ENCODE assay signal across 13 cellular contexts in the genomic region with DNA sequence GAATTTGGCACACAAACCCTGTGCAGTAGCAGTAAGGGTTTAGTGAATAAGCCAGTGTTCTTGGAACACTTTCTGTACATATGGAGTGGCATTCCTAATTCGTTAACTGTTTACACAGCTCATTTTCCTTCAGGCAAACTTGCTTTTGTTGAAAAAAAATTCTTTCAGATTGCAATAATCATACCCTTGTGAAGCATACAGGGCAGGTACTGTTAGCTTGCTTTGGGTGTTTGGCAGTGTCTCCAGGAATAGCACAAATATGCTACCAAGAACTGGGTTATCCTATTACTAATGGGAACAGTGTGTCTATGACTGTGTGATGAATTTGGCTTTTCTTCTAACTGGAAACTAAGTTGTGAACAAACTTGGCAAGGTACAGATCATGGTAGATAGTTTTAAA. TPM values are rescaled to one million over a fixed set of nuclear protein-coding genes. Genes with fewer than 3 reads are reported as not detected.
A peak's percentile ranks its signal among the peaks of the same experiment; 100 is the strongest.
DNase-seq lines count a peak whose midpoint lies in the region; ATAC-seq and TF ChIP-seq lines count a peak whose summit lies in the region.
"Had no signal": no experiment of that assay in that cellular context is flagged by ENCODE, and none has a peak within 500 bp of the region (broad histone marks: within the 10 kb centered on the region; RNA-seq: fewer than 3 reads in every experiment).

No MANE protein-coding gene starts in this region.

- peaks cover 2% of the 10 kb centered on the region for H3K79me1 ChIP-seq in trophoblast cell (ENCODE audit: low read length)

- H3K9me3 Mint-ChIP-seq in CD4-positive, CD25-positive, alpha-beta regulatory T cell, result peaks cover 0 to 2% (median 0%) of the 10 kb centered on the region in 7 donors
- H3K9me3 Mint-ChIP-seq in T-cell, result no peaks in the 10 kb centered on the region

- no peak overlapping the region for H2BK120ac ChIP-seq in trophoblast cell (ENCODE audit: insufficient read depth, low read length, poor library complexity)

- H3K4ac ChIP-seq in trophoblast cell (ENCODE audit: low read depth, low read length), result peak overlapping the region; percentile 25

- H4K8ac ChIP-seq in trophoblast cell (ENCODE audit: low read depth, low read length), result no peak overlapping the region

- no peak for ATAC-seq in CD4-positive, CD25-positive, alpha-beta regulatory T cell (ENCODE audit: low read depth in 2 of 2)
- ATAC-seq in T-cell (replicated peaks in 1 of 4), result no peak
- ATAC-seq in HG03460 (IDR thresholded peaks at IDR 0.05; ENCODE audit: unreplicated experiment), result no peak

- no peak overlapping the region for H3K14ac ChIP-seq in trophoblast cell (ENCODE audit: low read length)

- whole genome bisulfite sequencing in trophoblast cell (ENCODE audit: extremely low coverage, insufficient coverage, insufficient read length), result no CpG with 5 or more reads among the region's 1 CpG

- H4K12ac ChIP-seq in trophoblast cell (ENCODE audit: low read depth, low read length), result no peak overlapping the region

- H3K23ac ChIP-seq in trophoblast cell (ENCODE audit: low read length), result no peak overlapping the region

- CTCF ChIA-PET in T-cell (lab: Charles Lee), result interaction anchor here (1.0 to 1.5 kb wide), 3 partner anchors 11 to 14 kb away, joined by 3 to 5 read pairs (median 5); no protein-coding TSS in a partner anchor

- peaks cover 43% of the 10 kb centered on the region for H3K36me3 Mint-ChIP-seq in CD4-positive, CD25-positive, alpha-beta regulatory T cell
- peaks cover 43% of the 10 kb centered on the region for H3K36me3 Mint-ChIP-seq in T-cell

- no peak overlapping the region for H2AK5ac ChIP-seq in trophoblast cell (ENCODE audit: low read length)

- no peak for DNase-seq in CD4-positive, CD25-positive, alpha-beta regulatory T cell
- no peak for DNase-seq in T-cell
- DNase-seq in epithelial cell of esophagus (ENCODE audit: low read depth), result peak; percentile 71
- no peak for DNase-seq in trophoblast cell
- DNase-seq in RPMI8226, result no peak
- no peak for DNase-seq in SIG-M5 (lab: John Stamatoyannopoulos, UW)
- DNase-seq in GM19238 (ENCODE audit: insufficient read length, low spot score), result no peak
- DNase-seq: activated CD4-positive, alpha-beta T cell treated with anti-CD3 and anti-CD28 coated beads for 48 hours; activated naive CD4-positive, alpha-beta T cell treated with anti-CD3 and anti-CD28 coated beads, Interleukin-2, amount 10 ng/mL, durations not matched to agents 7 days and 5 days; MM.1S had no signal

- no peak overlapping the region for H2AFZ ChIP-seq in trophoblast cell (ENCODE audit: insufficient read depth, low read length, poor library complexity)

- H3K36me3 ChIP-seq in CD4-positive, CD25-positive, alpha-beta regulatory T cell (ENCODE audit: control insufficient read depth, insufficient read depth, low read length), result peaks cover 40% of the 10 kb centered on the region
- H3K36me3 ChIP-seq in trophoblast cell (ENCODE audit: control insufficient read depth in 1 of 2, insufficient read depth in 2 of 2, low read length in 2 of 2), result peaks cover 0 to 11% of the 10 kb centered on the region in 2 experiments

- H2BK5ac ChIP-seq in trophoblast cell (ENCODE audit: low read depth, low read length, poor library complexity), result no peak overlapping the region

- no peak overlapping the region for H3K4me3 ChIP-seq in CD4-positive, CD25-positive, alpha-beta regulatory T cell (ENCODE audit: low read depth, low read length)
- H3K4me3 ChIP-seq in epithelial cell of esophagus (ENCODE audit: low read length) (no peak overlapping the region), trophoblast cell (ENCODE audit: low read depth, low read length) (no peak overlapping the region)
- H3K4me3 ChIP-seq: SK-N-MC had no signal

- no peak overlapping the region for H3K18ac ChIP-seq in trophoblast cell (ENCODE audit: low read length)

- H3K27me3 ChIP-seq in CD4-positive, CD25-positive, alpha-beta regulatory T cell (ENCODE audit: control insufficient read depth, insufficient read depth, low read length), result no peaks in the 10 kb centered on the region
- no peaks in the 10 kb centered on the region for H3K27me3 ChIP-seq in trophoblast cell (ENCODE audit: insufficient read depth, low read length)

- peaks cover 4% of the 10 kb centered on the region for H3K4me1 ChIP-seq in CD4-positive, CD25-positive, alpha-beta regulatory T cell (ENCODE audit: control insufficient read depth, insufficient read depth, low read length, poor library complexity, severe bottlenecking)
- H3K4me1 ChIP-seq in trophoblast cell (ENCODE audit: control insufficient read depth in 1 of 2, insufficient read depth in 2 of 2, low read length in 2 of 2), result peaks cover 0 to 11% of the 10 kb centered on the region in 2 experiments

- peaks cover 33 to 72% (median 45%) of the 10 kb centered on the region in 4 donors for H3K4me1 Mint-ChIP-seq in CD4-positive, CD25-positive, alpha-beta regulatory T cell
- H3K4me1 Mint-ChIP-seq in T-cell, result peaks cover 52 to 63% (median 53%) of the 10 kb centered on the region in 3 donors

- H3K27me3 Mint-ChIP-seq in CD4-positive, CD25-positive, alpha-beta regulatory T cell, result no peaks in the 10 kb centered on the region
- no peaks in the 10 kb centered on the region for H3K27me3 Mint-ChIP-seq in T-cell
- H3K27me3 Mint-ChIP-seq: activated naive CD4-positive, alpha-beta T cell treated with anti-CD3 and anti-CD28 coated beads, Interleukin-2, amount 10 ng/mL, durations not matched to agents 7 days and 5 days; stimulated activated naive CD8-positive, alpha-beta T cell treated with anti-CD3 and anti-CD28 coated beads, Interleukin-15, Interleukin-2, amounts not matched to agents 100 ng/mL and 50 ng/mL, for 24 hours had no signal

- H3K4me2 ChIP-seq in trophoblast cell (ENCODE audit: low read length), result no peak overlapping the region

- POLR2A ChIA-PET in T-cell (lab: Charles Lee), result no interaction called here

- no peak overlapping the region for H3K4me3 Mint-ChIP-seq in CD4-positive, CD25-positive, alpha-beta regulatory T cell
- H3K4me3 Mint-ChIP-seq in T-cell, result no peak overlapping the region
- H3K4me3 Mint-ChIP-seq: activated naive CD4-positive, alpha-beta T cell treated with anti-CD3 and anti-CD28 coated beads, Interleukin-2, amount 10 ng/mL, durations not matched to agents 7 days and 5 days; stimulated activated naive CD8-positive, alpha-beta T cell treated with anti-CD3 and anti-CD28 coated beads, Interleukin-15, Interleukin-2, amounts not matched to agents 100 ng/mL and 50 ng/mL, for 24 hours had no signal

- no peaks in the 10 kb centered on the region for H3K9me3 ChIP-seq in CD4-positive, CD25-positive, alpha-beta regulatory T cell (ENCODE audit: control insufficient read depth in 2 of 2, low read length in 2 of 2)
- no peaks in the 10 kb centered on the region for H3K9me3 ChIP-seq in trophoblast cell (ENCODE audit: insufficient read depth, low read depth, low read length)

- H3K9ac ChIP-seq in trophoblast cell (ENCODE audit: low read length), result no peak overlapping the region

- H3K79me2 ChIP-seq in trophoblast cell (ENCODE audit: control insufficient read depth, insufficient read depth, low read length, poor library complexity), result peaks cover 4% of the 10 kb centered on the region

- no peak for TF ChIP-seq CTCF in epithelial cell of esophagus (IDR thresholded peaks at IDR 0.05; ENCODE audit: insufficient read depth, low read depth, low read length, missing control alignments)

- no peak overlapping the region for H3K27ac ChIP-seq in CD4-positive, CD25-positive, alpha-beta regulatory T cell (ENCODE audit: insufficient read depth, low read length, poor library complexity, severe bottlenecking)
- no peak overlapping the region for H3K27ac ChIP-seq in trophoblast cell (ENCODE audit: low read depth, low read length)
- H3K27ac ChIP-seq: SK-N-MC had no signal

- no peak overlapping the region for H2BK12ac ChIP-seq in trophoblast cell (ENCODE audit: low read length)

- H3K27ac Mint-ChIP-seq in CD4-positive, CD25-positive, alpha-beta regulatory T cell, result peak overlapping the region in 2 of 3 donors; percentile 44 to 83
- H3K27ac Mint-ChIP-seq in T-cell, result peak overlapping the region; percentile 12 to 23
- H3K27ac Mint-ChIP-seq: activated naive CD4-positive, alpha-beta T cell treated with anti-CD3 and anti-CD28 coated beads, Interleukin-2, amount 10 ng/mL, durations not matched to agents 7 days and 5 days; stimulated activated naive CD8-positive, alpha-beta T cell treated with anti-CD3 and anti-CD28 coated beads, Interleukin-15, Interleukin-2, amounts not matched to agents 100 ng/mL and 50 ng/mL, for 24 hours had no signal

- no peak overlapping the region for H4K91ac ChIP-seq in trophoblast cell (ENCODE audit: low read depth, low read length)

RNA-seq across cellular contexts. Expression of gene UGP2, which starts 33.4 kb away (rescaled TPM):
- total RNA-seq in CD4-positive, CD25-positive, alpha-beta regulatory T cell, result 118 TPM
- 100 to 1,000 TPM; 200 to 279 (median 220) TPM for polyA plus RNA-seq in CD4-positive, CD25-positive, alpha-beta regulatory T cell
- total RNA-seq in T-cell, result 100 to 1,000 TPM in 1 of 5 donors, 10 to 100 TPM in 4; 67.4 to 103 (median 80.1) TPM
- polyA plus RNA-seq in trophoblast cell (2013), result 187 and 206 TPM in 2 replicates
